Comparison of ENCODE assay signal across 16 cellular contexts in the genomic region with DNA sequence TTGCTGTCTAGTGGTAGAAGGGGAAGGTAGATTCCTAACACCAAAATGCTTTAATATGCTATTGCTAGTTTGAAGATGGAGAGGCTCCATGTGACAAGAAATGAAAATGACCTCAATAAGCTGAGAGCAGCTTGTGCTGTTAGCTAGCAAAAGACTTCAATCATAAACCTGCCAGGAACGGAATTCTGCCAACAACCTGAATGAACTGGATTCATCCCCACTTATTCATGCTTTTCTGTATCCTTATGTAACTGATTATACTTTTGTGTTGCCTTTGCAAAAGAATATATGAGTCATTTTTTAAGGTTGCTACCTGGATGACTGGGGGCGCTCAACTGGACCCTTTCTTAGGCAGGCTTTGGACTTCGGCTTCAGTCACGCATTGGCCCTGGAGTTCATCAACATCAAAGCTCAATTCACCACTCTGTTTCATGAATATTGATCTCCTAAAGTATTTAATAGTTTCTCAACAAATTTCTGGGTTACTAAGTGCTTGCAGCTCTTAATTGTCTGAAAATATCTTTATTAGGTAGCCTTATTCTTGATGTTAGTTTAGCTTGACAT.
A peak's percentile ranks its signal among the peaks of the same experiment; 100 is the strongest.
DNase-seq lines count a peak whose midpoint lies in the region; ATAC-seq and TF ChIP-seq lines count a peak whose summit lies in the region.
"Had no signal": no experiment of that assay in that cellular context is flagged by ENCODE, and none has a peak within 500 bp of the region (broad histone marks: within the 10 kb centered on the region; RNA-seq: fewer than 3 reads in every experiment).

No MANE protein-coding gene starts in this region.

- no peaks in the 10 kb centered on the region for H3K9me2 ChIP-seq in neural cell (ENCODE audit: insufficient read depth, low read length)

- no peak for TF ChIP-seq RAD21 in neural cell (conservative IDR thresholded peaks at IDR 0.05)

- peak; percentile 93 for DNase-seq in G401 (ENCODE audit: low spot score)
- peak; percentile 61 for DNase-seq in cerebellum (ENCODE audit: low spot score)
- no peak for DNase-seq in left lobe of liver (ENCODE audit: low spot score)
- no peak for DNase-seq in left ventricle myocardium superior
- no peak for DNase-seq in Right ventricle myocardium inferior (ENCODE audit: missing footprints)
- DNase-seq: 8988T; CD4-positive, alpha-beta memory T cell; DMS153; DMS79; GF-D8; GOT3; H9; IMR-90 had no signal

- ATAC-seq in left lobe of liver (peak; percentile 87), HG03342 (IDR thresholded peaks at IDR 0.05; ENCODE audit: unreplicated experiment) (no peak), left ventricle myocardium superior (no peak), Right ventricle myocardium inferior (no peak)

- TF ChIP-seq CTCF in neural cell (IDR thresholded peaks at IDR 0.05; ENCODE audit: poor library complexity, severe bottlenecking): no peak

- no peak overlapping the region for H3K9ac ChIP-seq in neural cell (ENCODE audit: low read length)
- H3K9ac ChIP-seq: BLaER1 had no signal

- no peaks in the 10 kb centered on the region for H3K36me3 ChIP-seq in neural cell (ENCODE audit: insufficient read depth, low read length)
- H3K36me3 ChIP-seq: BLaER1 had no signal

- peak overlapping the region; percentile 38 for H3K27ac ChIP-seq in neural cell (ENCODE audit: low read length)
- H3K27ac ChIP-seq: BLaER1 had no signal

- no peak overlapping the region for H3K4me3 ChIP-seq in neural cell (ENCODE audit: low read length)
- H3K4me3 ChIP-seq: BLaER1 had no signal

- TF ChIP-seq EP300 in neural cell (conservative IDR thresholded peaks at IDR 0.05; ENCODE audit: poor library complexity, severe bottlenecking): no peak

- no peaks in the 10 kb centered on the region for H3K9me3 ChIP-seq in neural cell (ENCODE audit: low read length)
- H3K9me3 ChIP-seq: BLaER1 had no signal

- no peak overlapping the region for H3K4me2 ChIP-seq in neural cell (ENCODE audit: low read length)
- H3K4me2 ChIP-seq: BLaER1 had no signal

- H3F3A ChIP-seq in neural cell (ENCODE audit: insufficient read depth, low read length, poor library complexity, severe bottlenecking): no peaks in the 10 kb centered on the region

- no peak overlapping the region for H2AFZ ChIP-seq in neural cell (ENCODE audit: low read depth, low read length)

- intact Hi-C loops in left ventricle myocardium superior (cut with micrococcal nuclease): no loop called here
- intact Hi-C loops in Right ventricle myocardium inferior (cut with DNase I): no loop called here

- in situ Hi-C loops in G401 (cut with HindIII; ENCODE audit: low sequenced_read_pairs): no loop called here

- H3K79me2 ChIP-seq in neural cell (replicated peaks; ENCODE audit: insufficient read depth, low read length): no peaks in the 10 kb centered on the region

- no peaks in the 10 kb centered on the region for H4K20me1 ChIP-seq in neural cell (ENCODE audit: insufficient read depth)
- H4K20me1 ChIP-seq: BLaER1 had no signal

- no peaks in the 10 kb centered on the region for H3K27me3 ChIP-seq in neural cell (ENCODE audit: insufficient read depth, low read depth, low read length)
- H3K27me3 ChIP-seq: BLaER1 had no signal

TF ChIP-seq in neural cell, 6 proteins besides CTCF, POLR2A, EP300 and RAD21:
- TF ChIP-seq EZH2 (IDR thresholded peaks at IDR 0.05; ENCODE audit: borderline replicate concordance, insufficient read depth, low read length, poor library complexity, severe bottlenecking) (no peak), SMC3 (conservative IDR thresholded peaks at IDR 0.05; ENCODE audit: poor library complexity) (no peak), MXI1 (conservative IDR thresholded peaks at IDR 0.05; ENCODE audit: poor library complexity, severe bottlenecking) (no peak), TAF1 (IDR thresholded peaks at IDR 0.05; ENCODE audit: low read depth) (no peak), POLR2AphosphoS5 (IDR thresholded peaks at IDR 0.05) (peak; percentile 37)
- TF ChIP-seq, protein P1, sequence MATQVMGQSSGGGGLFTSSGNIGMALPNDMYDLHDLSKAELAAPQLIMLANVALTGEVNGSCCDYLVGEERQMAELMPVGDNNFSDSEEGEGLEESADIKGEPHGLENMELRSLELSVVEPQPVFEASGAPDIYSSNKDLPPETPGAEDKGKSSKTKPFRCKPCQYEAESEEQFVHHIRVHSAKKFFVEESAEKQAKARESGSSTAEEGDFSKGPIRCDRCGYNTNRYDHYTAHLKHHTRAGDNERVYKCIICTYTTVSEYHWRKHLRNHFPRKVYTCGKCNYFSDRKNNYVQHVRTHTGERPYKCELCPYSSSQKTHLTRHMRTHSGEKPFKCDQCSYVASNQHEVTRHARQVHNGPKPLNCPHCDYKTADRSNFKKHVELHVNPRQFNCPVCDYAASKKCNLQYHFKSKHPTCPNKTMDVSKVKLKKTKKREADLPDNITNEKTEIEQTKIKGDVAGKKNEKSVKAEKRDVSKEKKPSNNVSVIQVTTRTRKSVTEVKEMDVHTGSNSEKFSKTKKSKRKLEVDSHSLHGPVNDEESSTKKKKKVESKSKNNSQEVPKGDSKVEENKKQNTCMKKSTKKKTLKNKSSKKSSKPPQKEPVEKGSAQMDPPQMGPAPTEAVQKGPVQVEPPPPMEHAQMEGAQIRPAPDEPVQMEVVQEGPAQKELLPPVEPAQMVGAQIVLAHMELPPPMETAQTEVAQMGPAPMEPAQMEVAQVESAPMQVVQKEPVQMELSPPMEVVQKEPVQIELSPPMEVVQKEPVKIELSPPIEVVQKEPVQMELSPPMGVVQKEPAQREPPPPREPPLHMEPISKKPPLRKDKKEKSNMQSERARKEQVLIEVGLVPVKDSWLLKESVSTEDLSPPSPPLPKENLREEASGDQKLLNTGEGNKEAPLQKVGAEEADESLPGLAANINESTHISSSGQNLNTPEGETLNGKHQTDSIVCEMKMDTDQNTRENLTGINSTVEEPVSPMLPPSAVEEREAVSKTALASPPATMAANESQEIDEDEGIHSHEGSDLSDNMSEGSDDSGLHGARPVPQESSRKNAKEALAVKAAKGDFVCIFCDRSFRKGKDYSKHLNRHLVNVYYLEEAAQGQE (IDR thresholded peaks at IDR 0.05; ENCODE audit: borderline replicate concordance): peak; percentile 17
TF ChIP-seq in neural cell: peak in this region for 2.

Comparison
In these comparisons a context has a peak if more than half of its experiments do, and no peak if none do; other contexts are left out.
1. DNase-seq: peak in G401 (single experiment) and cerebellum (single experiment); none in left lobe of liver (single experiment), left ventricle myocardium superior (single experiment) and Right ventricle myocardium inferior (single experiment).